In genomic region chr12:63779498-63780481, GRCh38 we compare ENCODE assay signal across 8 cellular contexts.
DNase-seq lines count a peak whose midpoint lies in the region; ATAC-seq lines count a peak whose summit lies in the region.

RXYLT1 (plus strand) TSS chr12:63779909; CDS start chr12:63779961, 52 bp downstream.

- DNase-seq in AG08396 (ENCODE audit: low spot score) (peak; percentile 97), NCI-H2227 treated with DMSO at 0.1 percent for 48 hours (lab: John Stamatoyannopoulos, UW) (peak; percentile 91), caudate nucleus (lab: John Stamatoyannopoulos, UW) (peak in 60 of 61 donors; percentile 34 to 93 (median 84)), inferior parietal cortex (ENCODE audit: extremely low spot score) (peak; percentile 71)
- peak; percentile 73 to 82 (median 74) for DNase-seq in activated CD4-positive, CD25-positive, alpha-beta regulatory T cell (lab: John Stamatoyannopoulos, UW)
- DNase-seq in stimulated activated CD4-positive, alpha-beta T cell treated with anti-CD3 and anti-CD28 coated beads, Interleukin-12 subunit alpha, Interleukin-12 subunit beta, amount 100 ng/mL, for 4 hours, result peak; percentile 84

- peak; percentile 97 for ATAC-seq in GM18907 (IDR thresholded peaks at IDR 0.05; ENCODE audit: unreplicated experiment)
- peak; percentile 95 for ATAC-seq in HG03139 (IDR thresholded peaks at IDR 0.05; ENCODE audit: unreplicated experiment)

- H3K27ac ChIP-seq in caudate nucleus (ENCODE audit: low read depth, low read length), result peak within 1 kb of the TSS; percentile 79

Comparison
In these comparisons a context has a peak if more than half of its experiments do, and no peak if none do; other contexts are left out.
1. Peak in every context shown above with its lines: DNase-seq, ATAC-seq and H3K27ac ChIP-seq.